ENCODE assay signal across 13 cellular contexts in the genomic region with DNA sequence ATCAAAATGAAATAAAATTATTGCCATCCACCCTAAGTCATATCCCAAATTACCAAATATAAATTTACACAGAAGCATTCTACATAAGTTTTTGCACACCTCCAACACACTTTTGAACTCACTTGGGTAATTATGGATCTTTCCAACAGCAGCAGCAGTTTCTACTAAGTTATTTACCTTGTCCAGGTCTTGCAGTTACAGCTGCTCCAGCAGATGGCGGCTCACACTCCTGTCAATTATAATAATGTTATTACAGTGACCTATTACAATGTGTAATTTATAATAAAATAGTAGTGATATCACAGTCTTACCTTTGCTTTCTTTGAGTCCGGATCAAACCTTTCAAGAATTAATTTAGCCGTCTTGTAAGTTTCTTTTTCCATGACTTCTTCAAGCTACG. TPM values are rescaled to one million over a fixed set of nuclear protein-coding genes. Genes with fewer than 3 reads are reported as not detected.
DNase-seq lines count a peak whose midpoint lies in the region; ATAC-seq and TF ChIP-seq lines count a peak whose summit lies in the region.
"Had no signal": no experiment of that assay in that cellular context is flagged by ENCODE, and none has a peak within 500 bp of the region (broad histone marks: within the 10 kb centered on the region; RNA-seq: fewer than 3 reads in every experiment).

No MANE protein-coding gene starts in this region.

- peak; percentile 9 for DNase-seq in Calu3
- peak; percentile 8 for DNase-seq in HCT116 (ENCODE audit: low read depth, low spot score)
- no peak for DNase-seq in Panc1 (ENCODE audit: low read depth, low spot score)
- no peak for DNase-seq in hepatocyte (ENCODE audit: low spot score)
- no peak for DNase-seq in cerebellum (ENCODE audit: low spot score)
- DNase-seq: activated T-cell treated with anti-CD3 and anti-CD28 coated beads, Interleukin-2, amount 50 U/mL, for 72 hours; heart right ventricle; lower lobe of right lung; thyroid gland had no signal

- H3K4me3 ChIP-seq in HCT116 (replicated peaks in 1 of 2; ENCODE audit: low read depth in 1 of 2, low read length in 2 of 2), result no peak overlapping the region
- no peak overlapping the region for H3K4me3 ChIP-seq in Panc1 (ENCODE audit: low read depth in 2 of 2, low read length in 2 of 2)
- H3K4me3 ChIP-seq in hepatocyte, result no peak overlapping the region
- H3K4me3 ChIP-seq: GM12878, heart right ventricle, lower lobe of right lung, thyroid gland had no signal

- H3K27ac ChIP-seq in HCT116 (ENCODE audit: low read depth, low read length) (no peak overlapping the region), Panc1 (ENCODE audit: low read length) (no peak overlapping the region), hepatocyte (no peak overlapping the region)
- H3K27ac ChIP-seq: heart right ventricle, lower lobe of right lung, neutrophil, thyroid gland had no signal

- H3K4me2 ChIP-seq in HCT116 (ENCODE audit: low read length), result no peak overlapping the region
- H3K4me2 ChIP-seq in hepatocyte, result no peak overlapping the region

- H3K36me3 Mint-ChIP-seq in Calu3 (ENCODE audit: insufficient read depth, unreplicated experiment), result no peaks in the 10 kb centered on the region

- TF ChIP-seq CTCF in Calu3 (IDR thresholded peaks at IDR 0.05; ENCODE audit: unreplicated experiment) (no peak), HCT116 (IDR thresholded peaks at IDR 0.05 in 2 of 3, conservative IDR thresholded peaks at IDR 0.05 in 1 of 3; ENCODE audit: borderline replicate concordance in 1 of 3, insufficient read depth in 1 of 3, low read depth in 2 of 3, low read length in 2 of 3) (peak; percentile 19 to 41 (median 33); a peak in 4 of 6 replicates), Panc1 (IDR thresholded peaks at IDR 0.05) (peak; percentile 55; the same call in 1 of the 2 replicates), hepatocyte (IDR thresholded peaks at IDR 0.05; ENCODE audit: poor library complexity) (peak; percentile 15)

- TF ChIP-seq POLR2A in HCT116 (IDR thresholded peaks at IDR 0.05; ENCODE audit: borderline replicate concordance, extremely low read depth, insufficient read depth, insufficient read length), result no peak

- no peaks in the 10 kb centered on the region for H3K4me1 Mint-ChIP-seq in Calu3 (ENCODE audit: low read depth, unreplicated experiment)

- H2AFZ ChIP-seq in HCT116 (ENCODE audit: low read depth, low read length, poor library complexity, severe bottlenecking) (no peak overlapping the region), hepatocyte (no peak overlapping the region)

- H3K9me3 ChIP-seq in HCT116 (ENCODE audit: control insufficient read depth in 1 of 2, insufficient read depth in 1 of 2, low read depth in 1 of 2, low read length in 2 of 2) (no peaks in the 10 kb centered on the region), Panc1 (ENCODE audit: control insufficient read depth, insufficient read depth, low read depth, low read length) (no peaks in the 10 kb centered on the region), hepatocyte (ENCODE audit: low read depth) (no peaks in the 10 kb centered on the region)
- H3K9me3 ChIP-seq: lower lobe of right lung, neutrophil, thyroid gland had no signal

- no peaks in the 10 kb centered on the region for H3K36me3 ChIP-seq in HCT116 (ENCODE audit: control insufficient read depth in 1 of 2, insufficient read depth in 2 of 2, low read length in 2 of 2)
- no peaks in the 10 kb centered on the region for H3K36me3 ChIP-seq in Panc1 (ENCODE audit: control insufficient read depth, insufficient read depth, low read length)
- H3K36me3 ChIP-seq in hepatocyte (replicated peaks; ENCODE audit: insufficient read depth, low read depth), result no peaks in the 10 kb centered on the region
- H3K36me3 ChIP-seq: lower lobe of right lung, thyroid gland had no signal

- H3K27ac Mint-ChIP-seq in Calu3 (ENCODE audit: unreplicated experiment), result no peak overlapping the region
- H3K27ac Mint-ChIP-seq: activated T-cell treated with anti-CD3 and anti-CD28 coated beads, Interleukin-2, amount 50 U/mL, for 72 hours had no signal

- intact Hi-C loops in Calu3 (cut with micrococcal nuclease; ENCODE audit: unreplicated experiment) (loop anchor here (5.0 to 10.0 kb wide), 2 partner anchors 111 to 133 kb away; partner anchors contain the start of gene HOXD12), HCT116 (cut with micrococcal nuclease) (loop anchor here (1.0 kb wide), 1 partner anchor 19 kb away; no protein-coding TSS in a partner anchor), Panc1 (cut with micrococcal nuclease; ENCODE audit: unreplicated experiment) (loop anchor here (10.0 kb wide), 1 partner anchor 121 kb away; the partner anchor contains the start of gene EVX2)

- H3K4me1 ChIP-seq in HCT116 (ENCODE audit: control insufficient read depth in 1 of 2, insufficient read depth in 2 of 2, low read length in 2 of 2) (no peaks in the 10 kb centered on the region), Panc1 (ENCODE audit: control insufficient read depth, insufficient read depth, low read length) (no peaks in the 10 kb centered on the region), hepatocyte (ENCODE audit: insufficient read depth) (no peaks in the 10 kb centered on the region)
- H3K4me1 ChIP-seq: heart right ventricle, lower lobe of right lung, thyroid gland had no signal

- TF ChIP-seq RAD21 in HCT116 (IDR thresholded peaks at IDR 0.05; ENCODE audit: low read depth), result peak; percentile 26

- in situ Hi-C loops in Panc1 (cut with HindIII; ENCODE audit: low pct_unique_long_range_greater_than_20kb, low sequenced_read_pairs), result no loop called here

- H3K9me2 ChIP-seq in HCT116 (ENCODE audit: insufficient read depth), result no peaks in the 10 kb centered on the region
- no peaks in the 10 kb centered on the region for H3K9me2 ChIP-seq in hepatocyte (replicated peaks; ENCODE audit: insufficient read depth)

- ATAC-seq in HCT116, result peak; percentile 58; the same call in 1 of the 2 replicates
- no peak for ATAC-seq in Panc1
- ATAC-seq in esophagus mucosa, result no peak
- ATAC-seq in HG03469 (IDR thresholded peaks at IDR 0.05; ENCODE audit: unreplicated experiment), result no peak
- ATAC-seq: activated T-cell treated with anti-CD3 and anti-CD28 coated beads, Interleukin-2, amount 50 U/mL, for 72 hours; GM12878; heart right ventricle; lower lobe of right lung had no signal

- WGBS in hepatocyte (ENCODE audit: low lambda C conversion rate, missing lambda C conversion rate), result 93% methylated on average over 4 of the region's 4 CpGs

- H3K27me3 ChIP-seq in HCT116 (ENCODE audit: insufficient read depth, low read length) (no peaks in the 10 kb centered on the region), Panc1 (ENCODE audit: control insufficient read depth, insufficient read depth, low read length) (no peaks in the 10 kb centered on the region), hepatocyte (no peaks in the 10 kb centered on the region)
- H3K27me3 ChIP-seq: heart right ventricle, neutrophil, thyroid gland had no signal

- no peak overlapping the region for H3K9ac ChIP-seq in HCT116 (ENCODE audit: low read length)

- no peak overlapping the region for H3K4me3 Mint-ChIP-seq in Calu3 (ENCODE audit: low read depth, unreplicated experiment)
- H3K4me3 Mint-ChIP-seq: activated T-cell treated with anti-CD3 and anti-CD28 coated beads, Interleukin-2, amount 50 U/mL, for 72 hours had no signal

- H3K27me3 Mint-ChIP-seq in Calu3 (ENCODE audit: unreplicated experiment), result no peaks in the 10 kb centered on the region

- BruUV-seq in Calu3 (replicated peaks; lab: Mats Ljungman, UMichigan) (no TSS peak), HCT116 (replicated peaks; lab: Mats Ljungman, UMichigan) (no TSS peak), Panc1 (replicated peaks; lab: Mats Ljungman, UMichigan) (no TSS peak)

- RAD21 ChIA-PET in HCT116 (lab: Charles Lee; ENCODE audit: low non-redundant PET in 1 of 2, low total read pairs in 2 of 2, uncharacterized antibody in 2 of 2, unreplicated experiment in 2 of 2), result no interaction called here

- H4K20me1 ChIP-seq in HCT116 (ENCODE audit: insufficient read depth), result no peaks in the 10 kb centered on the region; the same call in 1 of the 2 replicates
- no peaks in the 10 kb centered on the region for H4K20me1 ChIP-seq in hepatocyte (ENCODE audit: insufficient read depth, poor library complexity, severe bottlenecking)

- no peaks in the 10 kb centered on the region for H3K79me2 ChIP-seq in HCT116 (ENCODE audit: insufficient read depth, low read length)
- H3K79me2 ChIP-seq in hepatocyte, result peaks cover 2% of the 10 kb centered on the region

- POLR2A ChIA-PET in HCT116 (lab: Charles Lee) (no interaction called here), Panc1 (lab: Charles Lee) (no interaction called here)

- no peaks in the 10 kb centered on the region for H3K9me3 Mint-ChIP-seq in Calu3 (ENCODE audit: low read depth, unreplicated experiment)

- CTCF ChIA-PET in Calu3 (lab: Charles Lee) (no interaction called here), HCT116 (lab: Charles Lee) (interaction anchor here (2.0 kb wide), 1 partner anchor 15 kb away, joined by 5 read pairs; no protein-coding TSS in a partner anchor), Panc1 (lab: Charles Lee) (no interaction called here)

TF ChIP-seq in HCT116, 20 proteins besides CTCF, POLR2A, EP300 and RAD21:
- TF ChIP-seq, protein P1, sequence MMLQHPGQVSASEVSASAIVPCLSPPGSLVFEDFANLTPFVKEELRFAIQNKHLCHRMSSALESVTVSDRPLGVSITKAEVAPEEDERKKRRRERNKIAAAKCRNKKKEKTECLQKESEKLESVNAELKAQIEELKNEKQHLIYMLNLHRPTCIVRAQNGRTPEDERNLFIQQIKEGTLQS (IDR thresholded peaks at IDR 0.05), result no peak
- no peak for TF ChIP-seq JUND (IDR thresholded peaks at IDR 0.05)

RNA-seq across cellular contexts. Expression of gene LNPK, which starts 37.9 kb away (rescaled TPM):
- total RNA-seq in Calu3 (2022), result 24.6 and 31.1 TPM in 2 replicates
- total RNA-seq in HCT116 (2021; ENCODE audit: unreplicated experiment), result 22.3 TPM
- 4.8 and 7.4 TPM in 2 replicates for polyA plus RNA-seq in HCT116 (2012)
- 27.3 TPM for total RNA-seq in Panc1 (2021; ENCODE audit: unreplicated experiment)
- 10.2 TPM for polyA plus RNA-seq in Panc1 (2012; ENCODE audit: insufficient read length)
- total RNA-seq in hepatocyte, result 48.5 and 49.2 TPM in 2 replicates
- 11.7 and 15.4 TPM in 2 replicates for polyA plus RNA-seq in hepatocyte
- 36.6 TPM for total RNA-seq in esophagus mucosa
- total RNA-seq in cerebellum, result 54.4 TPM

Comparison
In these comparisons a context has a peak if more than half of its experiments do, and no peak if none do; other contexts are left out.
1. DNase-seq: peak in Calu3 (single experiment) and HCT116 (single experiment); none in Panc1 (single experiment), hepatocyte (single experiment) and cerebellum (single experiment).